7 cellular contexts compared by ENCODE assay signal in genomic region chr2:151766421-151767153, GRCh38. TPM values are rescaled to one million over a fixed set of nuclear protein-coding genes. Genes with fewer than 3 reads are reported as not detected.
DNase-seq lines count a peak whose midpoint lies in the region; ATAC-seq and TF ChIP-seq lines count a peak whose summit lies in the region.

No MANE protein-coding gene starts in this region.

- H3K4me1 Mint-ChIP-seq in natural killer cell treated with Interleukin-12 subunit alpha and Interleukin-12 subunit beta and Interleukin-15 and Interleukin-18, amount 100 ng/mL, for 72 hours (ENCODE audit: low read depth in 2 of 2): peaks cover 35 to 37% of the 10 kb centered on the region in 2 donors

- peaks cover 0 to 3% of the 10 kb centered on the region in 2 donors for H3K36me3 ChIP-seq in left lung

- H3K27me3 Mint-ChIP-seq in natural killer cell treated with Interleukin-12 subunit alpha and Interleukin-12 subunit beta and Interleukin-15 and Interleukin-18, amount 100 ng/mL, for 72 hours: no peaks in the 10 kb centered on the region

- H3K4me3 Mint-ChIP-seq in natural killer cell treated with Interleukin-12 subunit alpha and Interleukin-12 subunit beta and Interleukin-15 and Interleukin-18, amount 100 ng/mL, for 72 hours: peak overlapping the region; percentile 44

- peak; percentile 15 for DNase-seq in HT1080 (ENCODE audit: low read depth)
- DNase-seq in natural killer cell treated with Interleukin-12 subunit alpha and Interleukin-12 subunit beta and Interleukin-15 and Interleukin-18, amount 100 ng/mL, for 72 hours (ENCODE audit: low spot score): no peak
- no peak for DNase-seq in left lung
- DNase-seq in A172 (ENCODE audit: low spot score): no peak
- DNase-seq in NCI-H226: no peak

- H3K27ac ChIP-seq in left lung: no peak overlapping the region

- no peaks in the 10 kb centered on the region for H3K9me3 ChIP-seq in left lung

- H3K27me3 ChIP-seq in left lung: no peaks in the 10 kb centered on the region

- intact Hi-C loops in left lung (cut with DNase I): no loop called here

- no peaks in the 10 kb centered on the region for H3K9me3 Mint-ChIP-seq in natural killer cell treated with Interleukin-12 subunit alpha and Interleukin-12 subunit beta and Interleukin-15 and Interleukin-18, amount 100 ng/mL, for 72 hours

- H3K4me3 ChIP-seq in left lung: no peak overlapping the region

- H3K36me3 Mint-ChIP-seq in natural killer cell treated with Interleukin-12 subunit alpha and Interleukin-12 subunit beta and Interleukin-15 and Interleukin-18, amount 100 ng/mL, for 72 hours: no peaks in the 10 kb centered on the region

- no peaks in the 10 kb centered on the region for H3K4me1 ChIP-seq in left lung

- peak; percentile 49 for ATAC-seq in GM18870 (IDR thresholded peaks at IDR 0.05; ENCODE audit: unreplicated experiment)
- ATAC-seq in GM21723 (IDR thresholded peaks at IDR 0.05; ENCODE audit: unreplicated experiment): peak; percentile 34
- ATAC-seq in natural killer cell treated with Interleukin-12 subunit alpha and Interleukin-12 subunit beta and Interleukin-15 and Interleukin-18, amount 100 ng/mL, for 72 hours: peak; percentile 63 to 87
- no peak for ATAC-seq in left lung

- no peak for TF ChIP-seq CTCF in left lung (IDR thresholded peaks at IDR 0.05)

- peak overlapping the region; percentile 58 to 78 for H3K27ac Mint-ChIP-seq in natural killer cell treated with Interleukin-12 subunit alpha and Interleukin-12 subunit beta and Interleukin-15 and Interleukin-18, amount 100 ng/mL, for 72 hours

RNA-seq across cellular contexts. Expression of gene NEB, which starts 32.3 kb away (rescaled TPM):
- total RNA-seq in HT1080 (2014; rRNA removed; shearing (Covaris generic)): 0.02 and 0.23 TPM in 2 replicates
- under 0.01 TPM in 1 of 2 replicates, not detected in the other for polyA plus RNA-seq in HT1080 (2015; cell fraction: cytosol; rRNA removed)
- polyA plus RNA-seq in HT1080 (2015; cell fraction: nucleus; rRNA removed): 0.02 and 0.06 TPM in 2 replicates
- total RNA-seq in natural killer cell treated with Interleukin-12 subunit alpha and Interleukin-12 subunit beta and Interleukin-15 and Interleukin-18, amount 100 ng/mL, for 72 hours: 1 to 10 TPM in 1 of 2 donors, under 1 TPM in 1; 0.31 to 2.3 TPM
- total RNA-seq in left lung: 1 to 10 TPM; 1.3 to 1.9 TPM
- total RNA-seq in A172 (2014; rRNA removed; shearing (Covaris generic)): not detected in 2 replicates
